10 cellular contexts compared by ENCODE assay signal in the genomic region with DNA sequence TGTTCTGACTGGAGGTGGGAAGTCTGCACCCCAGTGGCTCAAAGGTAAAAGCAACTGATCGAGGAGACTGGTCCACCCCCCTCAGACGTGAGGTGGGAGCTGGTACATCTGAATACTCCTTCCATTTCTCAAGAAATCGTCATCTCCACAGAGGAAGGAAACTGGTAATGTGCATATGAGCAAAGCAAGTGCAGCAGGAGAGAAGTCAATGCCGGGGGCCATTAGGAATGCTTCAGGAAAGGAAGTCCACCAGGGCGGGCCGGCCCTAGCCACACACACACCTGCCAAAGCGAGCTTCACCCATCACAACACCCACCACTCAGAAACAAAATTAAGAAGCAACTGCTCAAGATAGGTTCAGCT. TPM values are rescaled to one million over a fixed set of nuclear protein-coding genes. Genes with fewer than 3 reads are reported as not detected.
DNase-seq lines count a peak whose midpoint lies in the region; ATAC-seq, FAIRE-seq and TF ChIP-seq lines count a peak whose summit lies in the region.
"Had no signal": no experiment of that assay in that cellular context is flagged by ENCODE, and none has a peak within 500 bp of the region (broad histone marks: within the 10 kb centered on the region; RNA-seq: fewer than 3 reads in every experiment).

No MANE protein-coding gene starts in this region.

- H3K4me1 Mint-ChIP-seq in activated naive CD4-positive, alpha-beta T cell treated with anti-CD3 and anti-CD28 coated beads, Interleukin-2, amount 10 ng/mL, durations not matched to agents 7 days and 5 days, result peaks cover 28% of the 10 kb centered on the region
- peaks cover 27 to 50% (median 29%) of the 10 kb centered on the region in 4 donors for H3K4me1 Mint-ChIP-seq in naive thymus-derived CD8-positive, alpha-beta T cell

- no peaks in the 10 kb centered on the region for H3K9me3 Mint-ChIP-seq in activated naive CD4-positive, alpha-beta T cell treated with anti-CD3 and anti-CD28 coated beads, Interleukin-2, amount 10 ng/mL, durations not matched to agents 7 days and 5 days
- no peaks in the 10 kb centered on the region for H3K9me3 Mint-ChIP-seq in naive thymus-derived CD8-positive, alpha-beta T cell

- ATAC-seq in GM21619 (IDR thresholded peaks at IDR 0.05; ENCODE audit: unreplicated experiment) (peak; percentile 14), GM18520 (IDR thresholded peaks at IDR 0.05; ENCODE audit: unreplicated experiment) (no peak), HG03159 (IDR thresholded peaks at IDR 0.05; ENCODE audit: unreplicated experiment) (no peak), HG03025 (IDR thresholded peaks at IDR 0.05; ENCODE audit: low FRiP score, unreplicated experiment) (no peak)
- peak; percentile 30 to 37 for ATAC-seq in naive thymus-derived CD8-positive, alpha-beta T cell

- POLR2A ChIA-PET in naive thymus-derived CD8-positive, alpha-beta T cell (lab: Charles Lee), result interaction anchor here (1.0 to 15.4 kb wide), 7 partner anchors 14 to 196 kb away, joined by 3 to 250 read pairs (median 5); a partner anchor contains a TSS

- H3K27ac Mint-ChIP-seq in activated naive CD4-positive, alpha-beta T cell treated with anti-CD3 and anti-CD28 coated beads, Interleukin-2, amount 10 ng/mL, durations not matched to agents 7 days and 5 days, result peak overlapping the region; percentile 93
- peak overlapping the region in 2 of 10 donors; percentile 91 to 97 for H3K27ac Mint-ChIP-seq in naive thymus-derived CD8-positive, alpha-beta T cell

- peaks cover 42% of the 10 kb centered on the region for H3K36me3 Mint-ChIP-seq in activated naive CD4-positive, alpha-beta T cell treated with anti-CD3 and anti-CD28 coated beads, Interleukin-2, amount 10 ng/mL, durations not matched to agents 7 days and 5 days
- H3K36me3 Mint-ChIP-seq in naive thymus-derived CD8-positive, alpha-beta T cell, result peaks cover 0 to 2% (median 0%) of the 10 kb centered on the region in 3 donors

- no peak for TF ChIP-seq POLR2A in H54 (IDR thresholded peaks at IDR 0.05; ENCODE audit: low read depth, low read length)

- DNase-seq in CD1c-positive myeloid dendritic cell (ENCODE audit: extremely low spot score) (peak; percentile 69), H54 (ENCODE audit: insufficient read length, low spot score) (no peak)
- DNase-seq in activated naive CD4-positive, alpha-beta T cell treated with anti-CD3 and anti-CD28 coated beads, Interleukin-2, amount 10 ng/mL, durations not matched to agents 7 days and 5 days, result no peak
- DNase-seq in naive thymus-derived CD8-positive, alpha-beta T cell, result no peak

- CTCF ChIA-PET in activated naive CD4-positive, alpha-beta T cell treated with anti-CD3 and anti-CD28 coated beads, Interleukin-2, amount 10 ng/mL, durations not matched to agents 7 days and 5 days (lab: Charles Lee), result interaction anchor here (1.2 to 6.7 kb wide), 9 partner anchors 9 to 105 kb away, joined by 3 to 69 read pairs (median 5); no protein-coding TSS in a partner anchor

- no peaks in the 10 kb centered on the region for H3K27me3 Mint-ChIP-seq in activated naive CD4-positive, alpha-beta T cell treated with anti-CD3 and anti-CD28 coated beads, Interleukin-2, amount 10 ng/mL, durations not matched to agents 7 days and 5 days
- H3K27me3 Mint-ChIP-seq in naive thymus-derived CD8-positive, alpha-beta T cell, result no peaks in the 10 kb centered on the region

- FAIRE-seq in H54 (lab: Jason Lieb, UNC), result no peak
- FAIRE-seq: TTC549 had no signal

- peak overlapping the region; percentile 59 for H3K4me3 Mint-ChIP-seq in activated naive CD4-positive, alpha-beta T cell treated with anti-CD3 and anti-CD28 coated beads, Interleukin-2, amount 10 ng/mL, durations not matched to agents 7 days and 5 days
- peak overlapping the region in 7 of 10 donors; percentile 69 to 90 (median 83) for H3K4me3 Mint-ChIP-seq in naive thymus-derived CD8-positive, alpha-beta T cell

RNA-seq across cellular contexts. Expression of a gene that starts 8.5 kb away (rescaled TPM):
- total RNA-seq in naive thymus-derived CD8-positive, alpha-beta T cell, result 10 to 100 TPM; 78.3 to 82.1 TPM
- polyA plus RNA-seq in naive thymus-derived CD8-positive, alpha-beta T cell, result 10 to 100 TPM in 1 of 3 donors, 1 to 10 TPM in 2; 8.1 to 14.0 (median 8.5) TPM

RNA-seq across cellular contexts. Expression of a gene that starts 23.3 kb away (rescaled TPM):
- total RNA-seq in naive thymus-derived CD8-positive, alpha-beta T cell, result not detected
- polyA plus RNA-seq in naive thymus-derived CD8-positive, alpha-beta T cell, result under 1 TPM in 1 of 3 donors, not detected in 2; 0.19 TPM
- polyA plus RNA-seq: esophagus had no signal

Comparison
In these comparisons a context has a peak if more than half of its experiments do, and no peak if none do; other contexts are left out.
1. ATAC-seq: peak in GM21619 (single experiment) and naive thymus-derived CD8-positive, alpha-beta T cell (2 of 2); none in GM18520 (single experiment), HG03159 (single experiment) and HG03025 (single experiment).